1 cellular context compared by ENCODE assay signal in the genomic region with DNA sequence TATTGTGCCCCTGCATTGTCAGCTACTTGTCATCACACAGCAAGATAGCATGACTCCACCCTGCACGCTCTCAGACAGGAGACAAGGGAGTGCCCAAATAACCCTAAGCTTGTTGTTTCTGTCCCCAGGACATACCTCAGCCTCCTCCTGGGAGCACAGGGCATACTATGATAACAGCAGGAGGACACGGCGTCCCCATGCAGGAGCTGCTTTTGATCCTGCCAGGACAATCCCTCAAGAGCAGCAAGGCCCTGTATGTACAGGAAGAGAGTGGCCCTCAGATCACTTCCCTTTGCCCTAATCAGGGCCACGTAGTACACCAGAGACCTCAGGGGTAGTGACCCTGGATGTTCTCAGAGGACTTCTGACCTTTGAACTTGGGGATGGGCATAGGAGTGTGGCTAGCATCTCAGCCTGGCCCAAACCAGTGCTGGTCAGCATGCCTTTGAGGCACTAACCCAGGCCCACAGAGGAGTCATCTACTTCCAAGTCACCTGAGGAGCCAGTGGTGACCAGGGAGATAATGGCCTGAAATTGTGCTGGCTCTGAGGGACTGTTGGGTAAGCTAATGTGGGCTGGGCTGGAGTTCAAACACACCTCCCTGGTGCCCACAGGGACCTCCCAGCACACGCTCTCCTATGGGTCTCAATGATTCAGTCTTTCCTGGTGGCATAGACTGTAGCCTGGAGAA.
TF ChIP-seq lines count a peak whose summit lies in the region.

No MANE protein-coding gene starts in this region.

TF ChIP-seq in liver, 16 proteins besides CTCF, POLR2A, EP300 and RAD21 (continued from another document):
- TF ChIP-seq, protein P1, sequence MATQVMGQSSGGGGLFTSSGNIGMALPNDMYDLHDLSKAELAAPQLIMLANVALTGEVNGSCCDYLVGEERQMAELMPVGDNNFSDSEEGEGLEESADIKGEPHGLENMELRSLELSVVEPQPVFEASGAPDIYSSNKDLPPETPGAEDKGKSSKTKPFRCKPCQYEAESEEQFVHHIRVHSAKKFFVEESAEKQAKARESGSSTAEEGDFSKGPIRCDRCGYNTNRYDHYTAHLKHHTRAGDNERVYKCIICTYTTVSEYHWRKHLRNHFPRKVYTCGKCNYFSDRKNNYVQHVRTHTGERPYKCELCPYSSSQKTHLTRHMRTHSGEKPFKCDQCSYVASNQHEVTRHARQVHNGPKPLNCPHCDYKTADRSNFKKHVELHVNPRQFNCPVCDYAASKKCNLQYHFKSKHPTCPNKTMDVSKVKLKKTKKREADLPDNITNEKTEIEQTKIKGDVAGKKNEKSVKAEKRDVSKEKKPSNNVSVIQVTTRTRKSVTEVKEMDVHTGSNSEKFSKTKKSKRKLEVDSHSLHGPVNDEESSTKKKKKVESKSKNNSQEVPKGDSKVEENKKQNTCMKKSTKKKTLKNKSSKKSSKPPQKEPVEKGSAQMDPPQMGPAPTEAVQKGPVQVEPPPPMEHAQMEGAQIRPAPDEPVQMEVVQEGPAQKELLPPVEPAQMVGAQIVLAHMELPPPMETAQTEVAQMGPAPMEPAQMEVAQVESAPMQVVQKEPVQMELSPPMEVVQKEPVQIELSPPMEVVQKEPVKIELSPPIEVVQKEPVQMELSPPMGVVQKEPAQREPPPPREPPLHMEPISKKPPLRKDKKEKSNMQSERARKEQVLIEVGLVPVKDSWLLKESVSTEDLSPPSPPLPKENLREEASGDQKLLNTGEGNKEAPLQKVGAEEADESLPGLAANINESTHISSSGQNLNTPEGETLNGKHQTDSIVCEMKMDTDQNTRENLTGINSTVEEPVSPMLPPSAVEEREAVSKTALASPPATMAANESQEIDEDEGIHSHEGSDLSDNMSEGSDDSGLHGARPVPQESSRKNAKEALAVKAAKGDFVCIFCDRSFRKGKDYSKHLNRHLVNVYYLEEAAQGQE (IDR thresholded peaks at IDR 0.05) = peak; percentile 86
- TF ChIP-seq, protein P2, sequence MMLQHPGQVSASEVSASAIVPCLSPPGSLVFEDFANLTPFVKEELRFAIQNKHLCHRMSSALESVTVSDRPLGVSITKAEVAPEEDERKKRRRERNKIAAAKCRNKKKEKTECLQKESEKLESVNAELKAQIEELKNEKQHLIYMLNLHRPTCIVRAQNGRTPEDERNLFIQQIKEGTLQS (IDR thresholded peaks at IDR 0.05) = peak; percentile 90
- TF ChIP-seq TAF1 (conservative IDR thresholded peaks at IDR 0.05) = peak; percentile 96
